15 cellular contexts compared by ENCODE assay signal in the genomic region with DNA sequence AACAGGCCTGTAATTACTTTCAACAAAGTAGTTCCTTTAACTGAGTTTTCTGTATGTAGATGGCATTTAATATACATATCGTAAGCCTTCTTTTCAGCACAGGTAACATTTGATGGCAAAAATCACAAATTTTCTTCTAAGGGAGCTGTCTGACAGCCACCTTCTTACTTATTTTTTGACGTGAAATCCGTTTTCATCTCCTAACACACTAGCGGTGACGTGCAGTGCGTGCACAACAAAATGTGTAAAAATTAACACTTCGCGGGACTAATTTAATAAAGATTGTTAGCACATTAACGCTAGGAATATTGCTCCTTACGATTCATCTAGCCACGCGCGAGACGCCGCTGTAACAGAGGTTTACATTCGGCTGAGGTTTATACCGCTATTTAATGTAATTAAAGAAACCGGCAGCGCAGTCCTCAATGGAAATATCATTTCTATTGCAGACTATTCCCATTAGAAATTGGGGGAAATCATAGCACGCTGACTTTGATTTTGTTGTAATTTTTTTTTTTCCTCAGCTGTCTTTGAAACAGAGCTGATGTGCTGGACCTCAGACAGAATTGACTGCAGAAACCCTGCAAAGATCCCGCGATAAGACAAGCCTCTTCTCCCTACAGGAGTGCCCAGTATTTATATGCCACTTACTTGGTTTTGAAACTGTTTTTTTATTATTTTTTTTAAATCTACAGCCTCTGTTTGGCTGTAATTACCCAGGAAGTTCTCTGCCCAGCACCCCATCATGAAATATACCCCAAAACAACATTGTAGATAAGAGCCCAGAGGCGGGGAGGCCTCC. TPM values are rescaled to one million over a fixed set of nuclear protein-coding genes. Genes with fewer than 3 reads are reported as not detected.
DNase-seq lines count a peak whose midpoint lies in the region; ATAC-seq and TF ChIP-seq lines count a peak whose summit lies in the region.
"Had no signal": no experiment of that assay in that cellular context is flagged by ENCODE, and none has a peak within 500 bp of the region (broad histone marks: within the 10 kb centered on the region; RNA-seq: fewer than 3 reads in every experiment).

No MANE protein-coding gene starts in this region.

- H3K9me3 ChIP-seq in esophagus squamous epithelium: no peaks in the 10 kb centered on the region
- H3K9me3 ChIP-seq: adrenal gland, testis had no signal

- H3K4me3 ChIP-seq in esophagus squamous epithelium: no peak overlapping the region
- H3K4me3 ChIP-seq: adrenal gland, testis had no signal

- 80 to 84% methylated on average over 22 to 23 of the region's 23 CpGs for WGBS in esophagus squamous epithelium, 2 donors

- peak overlapping the region; percentile 97 for H3K27ac Mint-ChIP-seq in activated T-cell treated with anti-CD3 and anti-CD28 coated beads, Interleukin-2, amount 50 U/mL, for 72 hours
- peak overlapping the region; percentile 99 for H3K27ac Mint-ChIP-seq in activated CD4-positive, alpha-beta memory T cell treated with anti-CD3 and anti-CD28 coated beads, Interleukin-2, amount 10 ng/mL, durations not matched to agents 7 days and 5 days
- H3K27ac Mint-ChIP-seq in stimulated activated naive CD8-positive, alpha-beta T cell treated with anti-CD3 and anti-CD28 coated beads, Interleukin-15, amount 100 ng/mL, for 72 hours: peak overlapping the region; percentile 93 to 97

- H3K4me1 ChIP-seq in esophagus squamous epithelium: peaks cover 13 to 64% (median 35%) of the 10 kb centered on the region in 3 donors
- H3K4me1 ChIP-seq: adrenal gland, testis had no signal

- H3K27ac ChIP-seq in esophagus squamous epithelium: peak overlapping the region in 3 of 4 donors; percentile 72 to 83 (median 83)
- H3K27ac ChIP-seq: adrenal gland, testis had no signal

- ATAC-seq in activated T-cell treated with anti-CD3 and anti-CD28 coated beads, Interleukin-2, amount 50 U/mL, for 72 hours (replicated peaks in 1 of 2): peak; percentile 45 to 47
- ATAC-seq in stimulated activated naive CD8-positive, alpha-beta T cell treated with anti-CD3 and anti-CD28 coated beads, Interleukin-15, amount 100 ng/mL, for 72 hours: no peak

- no peak for TF ChIP-seq CTCF in esophagus squamous epithelium (IDR thresholded peaks at IDR 0.05)

- no peak for TF ChIP-seq POLR2A in esophagus squamous epithelium (IDR thresholded peaks at IDR 0.05)

- H3K36me3 Mint-ChIP-seq in activated T-cell treated with anti-CD3 and anti-CD28 coated beads, Interleukin-2, amount 50 U/mL, for 72 hours (ENCODE audit: insufficient read depth in 2 of 2): peaks cover 2% of the 10 kb centered on the region in 2 donors
- peaks cover 71% of the 10 kb centered on the region for H3K36me3 Mint-ChIP-seq in activated CD4-positive, alpha-beta memory T cell treated with anti-CD3 and anti-CD28 coated beads, Interleukin-2, amount 10 ng/mL, durations not matched to agents 7 days and 5 days (ENCODE audit: low read depth)

- H3K4me1 Mint-ChIP-seq in activated T-cell treated with anti-CD3 and anti-CD28 coated beads, Interleukin-2, amount 50 U/mL, for 72 hours (ENCODE audit: low read depth): peaks cover 91% of the 10 kb centered on the region
- H3K4me1 Mint-ChIP-seq in activated CD4-positive, alpha-beta memory T cell treated with anti-CD3 and anti-CD28 coated beads, Interleukin-2, amount 10 ng/mL, durations not matched to agents 7 days and 5 days: peaks cover 91% of the 10 kb centered on the region
- H3K4me1 Mint-ChIP-seq in stimulated activated naive CD8-positive, alpha-beta T cell treated with anti-CD3 and anti-CD28 coated beads, Interleukin-15, amount 100 ng/mL, for 72 hours: peaks cover 89% of the 10 kb centered on the region

- CTCF ChIA-PET in activated CD4-positive, alpha-beta memory T cell treated with anti-CD3 and anti-CD28 coated beads, Interleukin-2, amount 10 ng/mL, durations not matched to agents 7 days and 5 days (lab: Charles Lee): interaction anchor here (0.9 to 3.8 kb wide), 11 partner anchors 10 to 1263 kb away, joined by 3 to 40 read pairs (median 5); no protein-coding TSS in a partner anchor

- DNase-seq in activated T-cell treated with anti-CD3 and anti-CD28 coated beads, Interleukin-2, amount 50 U/mL, for 72 hours: no peak
- no peak for DNase-seq in activated T-cell treated with anti-CD3 and anti-CD28 coated beads, Interleukin-2, amount 50 U/mL, for 48 hours
- DNase-seq in activated CD4-positive, alpha-beta memory T cell treated with anti-CD3 and anti-CD28 coated beads, Interleukin-2, amount 10 ng/mL, durations not matched to agents 7 days and 5 days: no peak
- DNase-seq in esophagus squamous epithelium (lab: John Stamatoyannopoulos, UW) (no peak), NCI-H2029 (lab: John Stamatoyannopoulos, UW) (no peak), DMS153 treated with DMSO at 0.1 percent for 48 hours (lab: John Stamatoyannopoulos, UW; ENCODE audit: unreplicated experiment) (no peak), germinal center (ENCODE audit: low spot score) (no peak)
- DNase-seq in stimulated activated naive CD8-positive, alpha-beta T cell treated with anti-CD3 and anti-CD28 coated beads, Interleukin-15, amount 100 ng/mL, for 72 hours: no peak
- DNase-seq: activated CD4-positive, alpha-beta T cell treated with anti-CD3 and anti-CD28 coated beads, Interleukin-2, amount 50 U/mL, for 48 hours; adrenal gland; erythroblast; kidney glomerular epithelial cell; NCI-H2227 treated with DMSO at 0.1 percent for 48 hours; Right ventricle myocardium superior; testis had no signal

- H3K36me3 ChIP-seq in esophagus squamous epithelium: peaks cover 0 to 12% (median 0%) of the 10 kb centered on the region in 3 donors
- H3K36me3 ChIP-seq: adrenal gland had no signal

- H3K27me3 ChIP-seq in esophagus squamous epithelium: peaks cover 0 to 24% (median 0%) of the 10 kb centered on the region in 4 donors
- H3K27me3 ChIP-seq: testis had no signal

- H3K4me3 Mint-ChIP-seq in activated T-cell treated with anti-CD3 and anti-CD28 coated beads, Interleukin-2, amount 50 U/mL, for 72 hours: peak overlapping the region; percentile 90
- H3K4me3 Mint-ChIP-seq in activated CD4-positive, alpha-beta memory T cell treated with anti-CD3 and anti-CD28 coated beads, Interleukin-2, amount 10 ng/mL, durations not matched to agents 7 days and 5 days: peak overlapping the region; percentile 79
- H3K4me3 Mint-ChIP-seq in stimulated activated naive CD8-positive, alpha-beta T cell treated with anti-CD3 and anti-CD28 coated beads, Interleukin-15, amount 100 ng/mL, for 72 hours: peak overlapping the region; percentile 84 to 88

- POLR2A ChIA-PET in activated CD4-positive, alpha-beta memory T cell treated with anti-CD3 and anti-CD28 coated beads, Interleukin-2, amount 10 ng/mL, durations not matched to agents 7 days and 5 days (lab: Charles Lee): interaction anchor here (0.9 to 41.9 kb wide), 10 partner anchors 1 to 1052 kb away, joined by 3 to 1689 read pairs (median 10); a partner anchor contains a TSS

- no peaks in the 10 kb centered on the region for H3K27me3 Mint-ChIP-seq in activated T-cell treated with anti-CD3 and anti-CD28 coated beads, Interleukin-2, amount 50 U/mL, for 72 hours (ENCODE audit: low read depth)
- H3K27me3 Mint-ChIP-seq in activated CD4-positive, alpha-beta memory T cell treated with anti-CD3 and anti-CD28 coated beads, Interleukin-2, amount 10 ng/mL, durations not matched to agents 7 days and 5 days: no peaks in the 10 kb centered on the region
- H3K27me3 Mint-ChIP-seq in stimulated activated naive CD8-positive, alpha-beta T cell treated with anti-CD3 and anti-CD28 coated beads, Interleukin-15, amount 100 ng/mL, for 72 hours: no peaks in the 10 kb centered on the region

- intact Hi-C loops in esophagus squamous epithelium (cut with DNase I): no loop called here

- H3K9me3 Mint-ChIP-seq in activated T-cell treated with anti-CD3 and anti-CD28 coated beads, Interleukin-2, amount 50 U/mL, for 72 hours: no peaks in the 10 kb centered on the region
- H3K9me3 Mint-ChIP-seq in activated CD4-positive, alpha-beta memory T cell treated with anti-CD3 and anti-CD28 coated beads, Interleukin-2, amount 10 ng/mL, durations not matched to agents 7 days and 5 days: no peaks in the 10 kb centered on the region
- H3K9me3 Mint-ChIP-seq in stimulated activated naive CD8-positive, alpha-beta T cell treated with anti-CD3 and anti-CD28 coated beads, Interleukin-15, amount 100 ng/mL, for 72 hours: no peaks in the 10 kb centered on the region

RNA-seq across cellular contexts. Expression of a gene that starts 31.3 kb away (rescaled TPM):
- 10 to 100 TPM; 54.4 to 58.0 TPM for total RNA-seq in activated T-cell treated with anti-CD3 and anti-CD28 coated beads, Interleukin-2, amount 50 U/mL, for 72 hours
- total RNA-seq in activated CD4-positive, alpha-beta memory T cell treated with anti-CD3 and anti-CD28 coated beads, Interleukin-2, amount 10 ng/mL, durations not matched to agents 7 days and 5 days: 10 to 100 TPM; 81.7 to 82.0 TPM
- total RNA-seq in esophagus squamous epithelium: 10 to 100 TPM; 10.1 to 19.3 (median 12.9) TPM
